ENCODE assay signal across 1 cellular context in genomic region chr6:43921039-43921438, GRCh38.
TF ChIP-seq lines count a peak whose summit lies in the region.

No MANE protein-coding gene starts in this region.

TF ChIP-seq in K562, 482 proteins besides CTCF, POLR2A, EP300 and RAD21 (continued from another document):
- no peak for TF ChIP-seq CREB5 (CRISPR knock-in tag; IDR thresholded peaks at IDR 0.05)
- TF ChIP-seq MAFG (tag; conservative IDR thresholded peaks at IDR 0.05): no peak
- no peak for TF ChIP-seq ZNF124 (CRISPR knock-in tag; IDR thresholded peaks at IDR 0.05)
- TF ChIP-seq TAF7 (tag; IDR thresholded peaks at IDR 0.05): no peak
- no peak for TF ChIP-seq SLC30A9 (CRISPR knock-in tag; IDR thresholded peaks at IDR 0.05)
- TF ChIP-seq ZNF311 (CRISPR knock-in tag; IDR thresholded peaks at IDR 0.05): no peak
- TF ChIP-seq MAX (CRISPR knock-in tag; IDR thresholded peaks at IDR 0.05): 0 out of 2 replicates have a peak, but pooled peaks have one; percentile 0
- peak; percentile 29; the same call in 1 of the 2 replicates for TF ChIP-seq DMBX1 (CRISPR knock-in tag; IDR thresholded peaks at IDR 0.05; ENCODE audit: borderline replicate concordance)
- no peak for TF ChIP-seq ZNF165 (CRISPR knock-in tag; IDR thresholded peaks at IDR 0.05; ENCODE audit: borderline replicate concordance)
- TF ChIP-seq ZBTB12 (CRISPR knock-in tag; IDR thresholded peaks at IDR 0.05): no peak
- no peak for TF ChIP-seq NKRF (IDR thresholded peaks at IDR 0.05; ENCODE audit: borderline replicate concordance)
- TF ChIP-seq GTF2B (IDR thresholded peaks at IDR 0.05; ENCODE audit: extremely low read depth, insufficient read length): no peak
